ENCODE assay signal across 8 cellular contexts in genomic region chr17:6639014-6639650, GRCh38. TPM values are rescaled to one million over a fixed set of nuclear protein-coding genes. Genes with fewer than 3 reads are reported as not detected.
A peak's percentile ranks its signal among the peaks of the same experiment; 100 is the strongest.
DNase-seq lines count a peak whose midpoint lies in the region; ATAC-seq and TF ChIP-seq lines count a peak whose summit lies in the region.

No MANE protein-coding gene starts in this region.

- H3K4me3 ChIP-seq in Caco-2 (ENCODE audit: low read depth, low read length) (peak overlapping the region; percentile 71), esophagus muscularis mucosa (peak overlapping the region; percentile 83 to 90 (median 86))

- H3K4me1 ChIP-seq in Caco-2: no peaks in the 10 kb centered on the region
- H3K4me1 ChIP-seq in esophagus muscularis mucosa: peaks cover 18 to 47% (median 34%) of the 10 kb centered on the region in 4 donors

- no peaks in the 10 kb centered on the region for H3K4me1 Mint-ChIP-seq in Caco-2 (ENCODE audit: low read depth, unreplicated experiment)
- H3K4me1 Mint-ChIP-seq in osteocyte (ENCODE audit: unreplicated experiment): peaks cover 38% of the 10 kb centered on the region

- DNase-seq in Caco-2 (no peak), RWPE1 (ENCODE audit: low spot score) (no peak), esophagus muscularis mucosa (ENCODE audit: extremely low spot score) (no peak), osteocyte (ENCODE audit: extremely low spot score, unreplicated experiment) (no peak), DMS79 treated with DMSO at 0.1 percent for 48 hours (lab: John Stamatoyannopoulos, UW) (no peak)

- 50% methylated on average over 12 of the region's 16 CpGs for WGBS in esophagus muscularis mucosa

- H3K36me3 ChIP-seq in Caco-2 (ENCODE audit: control insufficient read depth, insufficient read depth, low read length) (no peaks in the 10 kb centered on the region), esophagus muscularis mucosa (peaks cover 10 to 29% (median 12%) of the 10 kb centered on the region in 4 donors)

- no peak for TF ChIP-seq POLR2A in esophagus muscularis mucosa (IDR thresholded peaks at IDR 0.05; ENCODE audit: low read depth)

- H3K27ac Mint-ChIP-seq in Caco-2 (ENCODE audit: unreplicated experiment): peak overlapping the region; percentile 95
- peak overlapping the region; percentile 99 for H3K27ac Mint-ChIP-seq in osteocyte (ENCODE audit: unreplicated experiment)

- TF ChIP-seq CTCF in Caco-2 (IDR thresholded peaks at IDR 0.05; ENCODE audit: insufficient read depth in 1 of 2, low read depth in 1 of 2, low read length in 1 of 2, severe bottlenecking in 1 of 2, unreplicated experiment in 1 of 2): no peak
- TF ChIP-seq CTCF in RWPE1 (conservative IDR thresholded peaks at IDR 0.05; ENCODE audit: low read depth): no peak
- TF ChIP-seq CTCF in esophagus muscularis mucosa (IDR thresholded peaks at IDR 0.05): no peak
- no peak for TF ChIP-seq CTCF in osteocyte (IDR thresholded peaks at IDR 0.05)

- CTCF ChIA-PET in Caco-2 (lab: Charles Lee) (interaction anchor here (0.7 kb wide), 1 partner anchor 58 kb away, joined by 3 read pairs; no protein-coding TSS in a partner anchor), RWPE1 (lab: Yijun Ruan, JAX) (interaction anchor here (0.5 kb wide), 1 partner anchor 142 kb away, joined by 4 read pairs; no protein-coding TSS in a partner anchor)

- H3K27me3 ChIP-seq in Caco-2 (replicated peaks; ENCODE audit: control insufficient read depth, insufficient read depth, low read length): no peaks in the 10 kb centered on the region
- H3K27me3 ChIP-seq in esophagus muscularis mucosa: no peaks in the 10 kb centered on the region

- H3K27ac ChIP-seq in RWPE1: peak overlapping the region; percentile 96
- peak overlapping the region in 1 of 4 donors; percentile 78 for H3K27ac ChIP-seq in esophagus muscularis mucosa (replicated peaks in 1 of 4)

- no peaks in the 10 kb centered on the region for H3K27me3 Mint-ChIP-seq in Caco-2 (ENCODE audit: insufficient read depth, unreplicated experiment)
- no peaks in the 10 kb centered on the region for H3K27me3 Mint-ChIP-seq in osteocyte (ENCODE audit: unreplicated experiment)

- POLR2A ChIA-PET in Caco-2 (lab: Charles Lee): no interaction called here
- POLR2A ChIA-PET in RWPE1 (lab: Yijun Ruan, JAX; ENCODE audit: low non-redundant PET): no interaction called here

- intact Hi-C loops in Caco-2 (cut with micrococcal nuclease; ENCODE audit: unreplicated experiment): no loop called here
- intact Hi-C loops in esophagus muscularis mucosa (cut with DNase I): no loop called here

- H3K36me3 Mint-ChIP-seq in Caco-2 (ENCODE audit: insufficient read depth, unreplicated experiment): peaks cover 9% of the 10 kb centered on the region
- peaks cover 15% of the 10 kb centered on the region for H3K36me3 Mint-ChIP-seq in osteocyte (ENCODE audit: unreplicated experiment)

- BruUV-seq in Caco-2 (replicated peaks; lab: Mats Ljungman, UMichigan): no TSS peak

- H3K9me3 ChIP-seq in Caco-2: no peaks in the 10 kb centered on the region
- no peaks in the 10 kb centered on the region for H3K9me3 ChIP-seq in esophagus muscularis mucosa

- no peak for TF ChIP-seq EP300 in esophagus muscularis mucosa (IDR thresholded peaks at IDR 0.05)

- H3K4me3 Mint-ChIP-seq in Caco-2 (ENCODE audit: unreplicated experiment) (peak overlapping the region; percentile 91), osteocyte (ENCODE audit: unreplicated experiment) (peak overlapping the region; percentile 93)

- H3K9me3 Mint-ChIP-seq in Caco-2 (ENCODE audit: unreplicated experiment) (no peaks in the 10 kb centered on the region), osteocyte (ENCODE audit: unreplicated experiment) (no peaks in the 10 kb centered on the region)

- ATAC-seq in GM18909 (IDR thresholded peaks at IDR 0.05; ENCODE audit: poor library complexity, unreplicated experiment) (no peak), HG03521 (IDR thresholded peaks at IDR 0.05; ENCODE audit: unreplicated experiment) (no peak), HG03039 (IDR thresholded peaks at IDR 0.05; ENCODE audit: unreplicated experiment) (no peak)

RNA-seq across cellular contexts. Expression of gene KIAA0753, which starts 1.4 kb away (rescaled TPM):
- 7.7 and 9.8 TPM in 2 replicates for total RNA-seq in Caco-2 (2022)
- 10 to 100 TPM; 36.9 to 73.9 (median 46.4) TPM for total RNA-seq in esophagus muscularis mucosa
- total RNA-seq in osteocyte: 21.2 and 24.0 TPM in 2 replicates

RNA-seq across cellular contexts. Expression of gene TXNDC17, which starts 1.7 kb away (rescaled TPM):
- 59.1 and 68.6 TPM in 2 replicates for total RNA-seq in Caco-2 (2022)
- 100 to 1,000 TPM in 1 of 4 donors, 10 to 100 TPM in 3; 58.5 to 109 (median 74.2) TPM for total RNA-seq in esophagus muscularis mucosa
- total RNA-seq in osteocyte: 49.1 and 53.5 TPM in 2 replicates

RNA-seq across cellular contexts. Expression of gene MED31, which starts 12.3 kb away (rescaled TPM):
- total RNA-seq in Caco-2 (2022): 9.5 and 10.2 TPM in 2 replicates
- total RNA-seq in esophagus muscularis mucosa: 1 to 10 TPM; 4.5 to 8.7 (median 6.9) TPM
- 13.4 and 17.4 TPM in 2 replicates for total RNA-seq in osteocyte

RNA-seq across cellular contexts. Expression of gene C17orf100, which starts 12.4 kb away (rescaled TPM):
- total RNA-seq in Caco-2 (2022) (3.1 and 3.4 TPM in 2 replicates), esophagus muscularis mucosa (1 to 10 TPM in 1 of 4 donors, under 1 TPM in 3; 0.50 to 1.5 (median 0.84) TPM), osteocyte (3.1 and 3.2 TPM in 2 replicates)
